ENCODE assay signal across 1 cellular context in genomic region chr6:143536461-143536865, GRCh38.
A peak's percentile ranks its signal among the peaks of the same experiment; 100 is the strongest.
TF ChIP-seq lines count a peak whose summit lies in the region.

No MANE protein-coding gene starts in this region.

TF ChIP-seq in HEK293, 187 proteins besides CTCF, POLR2A, EP300 and RAD21 (continued from another document):
- TF ChIP-seq ZBTB8A (tag by site-specific recombination; IDR thresholded peaks at IDR 0.05) (peak; percentile 97), PATZ1 (tag by site-specific recombination; IDR thresholded peaks at IDR 0.05) (peak; percentile 49; the same call in 1 of the 2 replicates), ZNF76 (tag by site-specific recombination; IDR thresholded peaks at IDR 0.05; ENCODE audit: borderline replicate concordance, low read depth) (no peak), ZNF140 (tag by site-specific recombination; IDR thresholded peaks at IDR 0.05) (no peak), SCRT1 (tag by site-specific recombination; IDR thresholded peaks at IDR 0.05; ENCODE audit: borderline replicate concordance) (no peak), OSR2 (tag by site-specific recombination; IDR thresholded peaks at IDR 0.05) (no peak), EGR2 (tag by site-specific recombination; IDR thresholded peaks at IDR 0.05; ENCODE audit: low read depth) (0 out of 2 replicates have a peak, but pooled peaks have one; percentile 17), ZNF561 (tag by site-specific recombination; IDR thresholded peaks at IDR 0.05; ENCODE audit: borderline replicate concordance) (0 out of 2 replicates have a peak, but pooled peaks have one; percentile 44), ZNF155 (tag by site-specific recombination; IDR thresholded peaks at IDR 0.05) (no peak), ZNF660 (tag by site-specific recombination; IDR thresholded peaks at IDR 0.05) (no peak), ZNF548 (tag by site-specific recombination; IDR thresholded peaks at IDR 0.05) (no peak), ZNF558 (tag by site-specific recombination; IDR thresholded peaks at IDR 0.05) (no peak), ELK4 (IDR thresholded peaks at IDR 0.05; ENCODE audit: borderline replicate concordance, low read depth, low read length) (no peak), ZEB2 (tag by site-specific recombination; IDR thresholded peaks at IDR 0.05) (peak; percentile 82)
